Comparison of ENCODE assay signal across 14 cellular contexts in the genomic region with DNA sequence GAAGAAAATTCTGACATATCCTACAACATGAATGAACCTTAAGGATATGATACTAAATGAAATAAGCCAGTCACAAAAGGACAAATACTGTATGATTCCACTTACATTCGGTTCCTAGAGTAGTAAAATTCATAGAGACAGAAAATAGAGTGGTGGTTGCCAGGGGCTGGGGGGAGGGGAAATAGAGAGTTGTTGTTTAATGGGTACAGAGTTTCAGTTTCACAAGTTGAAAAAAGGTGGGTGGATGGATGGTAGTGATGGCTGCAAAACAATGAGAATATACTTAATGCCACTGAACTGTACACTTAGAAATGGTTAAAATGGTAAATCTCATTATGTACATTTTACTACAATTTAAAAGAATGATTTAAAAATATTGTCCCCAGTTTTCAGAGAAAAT. TPM values are rescaled to one million over a fixed set of nuclear protein-coding genes. Genes with fewer than 3 reads are reported as not detected.
DNase-seq lines count a peak whose midpoint lies in the region; ATAC-seq and TF ChIP-seq lines count a peak whose summit lies in the region.
"Had no signal": no experiment of that assay in that cellular context is flagged by ENCODE, and none has a peak within 500 bp of the region (broad histone marks: within the 10 kb centered on the region; RNA-seq: fewer than 3 reads in every experiment).

No MANE protein-coding gene starts in this region.

- no peaks in the 10 kb centered on the region for H3K27me3 Mint-ChIP-seq in CD4-positive, alpha-beta memory T cell
- H3K27me3 Mint-ChIP-seq in activated T-helper 2 cell treated with anti-CD3 and anti-CD28 coated beads, Interferon-gamma antibody, Interleukin-2, Interleukin-4, amounts not matched to agents 10 μg/mL and 5 μg/mL and 100 μg/mL, durations not matched to agents 14 hours and 24 hours and 36 hours (ENCODE audit: low read depth), result no peaks in the 10 kb centered on the region
- H3K27me3 Mint-ChIP-seq in natural killer cell (ENCODE audit: low read depth in 2 of 2) (no peaks in the 10 kb centered on the region), HFFc6 (ENCODE audit: insufficient read depth) (peaks cover 2% of the 10 kb centered on the region)

- peak overlapping the region in 6 of 7 donors; percentile 12 to 70 (median 55) for H3K27ac Mint-ChIP-seq in CD4-positive, alpha-beta memory T cell
- H3K27ac Mint-ChIP-seq in activated T-helper 2 cell treated with anti-CD3 and anti-CD28 coated beads, Interferon-gamma antibody, Interleukin-2, Interleukin-4, amounts not matched to agents 10 μg/mL and 5 μg/mL and 100 μg/mL, durations not matched to agents 14 hours and 24 hours and 36 hours, result peak overlapping the region; percentile 23
- peak overlapping the region; percentile 68 to 72 for H3K27ac Mint-ChIP-seq in natural killer cell
- no peak overlapping the region for H3K27ac Mint-ChIP-seq in HFFc6

- H3K27ac ChIP-seq in CD4-positive, alpha-beta memory T cell (ENCODE audit: low read depth, low read length), result no peak overlapping the region

- no peak for TF ChIP-seq CTCF in natural killer cell (IDR thresholded peaks at IDR 0.05)
- TF ChIP-seq CTCF in HFFc6 (IDR thresholded peaks at IDR 0.05), result no peak

- H3K4me3 ChIP-seq in CD4-positive, alpha-beta memory T cell (ENCODE audit: low read length in 2 of 2), result no peak overlapping the region
- H3K4me3 ChIP-seq: smooth muscle cell had no signal

- peaks cover 31% of the 10 kb centered on the region for H3K36me3 ChIP-seq in CD4-positive, alpha-beta memory T cell (ENCODE audit: insufficient read depth, low read length)
- H3K36me3 ChIP-seq: BE2C had no signal

- peaks cover 15% of the 10 kb centered on the region for H3K4me1 ChIP-seq in CD4-positive, alpha-beta memory T cell (ENCODE audit: insufficient read depth, low read length)
- H3K4me1 ChIP-seq: parathyroid adenoma had no signal

- no peak overlapping the region for H3K4me3 Mint-ChIP-seq in CD4-positive, alpha-beta memory T cell
- no peak overlapping the region for H3K4me3 Mint-ChIP-seq in activated T-helper 2 cell treated with anti-CD3 and anti-CD28 coated beads, Interferon-gamma antibody, Interleukin-2, Interleukin-4, amounts not matched to agents 10 μg/mL and 5 μg/mL and 100 μg/mL, durations not matched to agents 14 hours and 24 hours and 36 hours (ENCODE audit: low read depth)
- H3K4me3 Mint-ChIP-seq in natural killer cell (no peak overlapping the region), HFFc6 (no peak overlapping the region)

- H3K9me3 Mint-ChIP-seq in CD4-positive, alpha-beta memory T cell, result peaks cover 0 to 5% (median 0%) of the 10 kb centered on the region in 8 donors
- H3K9me3 Mint-ChIP-seq in activated T-helper 2 cell treated with anti-CD3 and anti-CD28 coated beads, Interferon-gamma antibody, Interleukin-2, Interleukin-4, amounts not matched to agents 10 μg/mL and 5 μg/mL and 100 μg/mL, durations not matched to agents 14 hours and 24 hours and 36 hours, result no peaks in the 10 kb centered on the region
- H3K9me3 Mint-ChIP-seq in natural killer cell (no peaks in the 10 kb centered on the region), HFFc6 (no peaks in the 10 kb centered on the region)

- intact Hi-C loops in CD4-positive, alpha-beta memory T cell (cut with micrococcal nuclease), result no loop called here
- intact Hi-C loops in activated T-helper 2 cell treated with anti-CD3 and anti-CD28 coated beads, Interferon-gamma antibody, Interleukin-2, Interleukin-4, amounts not matched to agents 10 μg/mL and 5 μg/mL and 100 μg/mL, durations not matched to agents 14 hours and 24 hours and 36 hours (cut with micrococcal nuclease), result loop anchor here (1.0 to 2.0 kb wide), 2 partner anchors 14 to 18 kb away; no protein-coding TSS in a partner anchor
- intact Hi-C loops in natural killer cell (cut with micrococcal nuclease), result no loop called here

- DNase-seq in CD4-positive, alpha-beta memory T cell, result peak in 2 of 5 donors; percentile 5 to 20
- no peak for DNase-seq in activated T-helper 2 cell treated with anti-CD3 and anti-CD28 coated beads, Interferon-gamma antibody, Interleukin-2, Interleukin-4, amounts not matched to agents 10 μg/mL and 5 μg/mL and 100 μg/mL, durations not matched to agents 14 hours and 24 hours and 36 hours (ENCODE audit: low spot score)
- DNase-seq in natural killer cell, result no peak
- no peak for DNase-seq in effector CD8-positive, alpha-beta T cell (lab: John Stamatoyannopoulos, UW)
- no peak for DNase-seq in SW 1271 (lab: John Stamatoyannopoulos, UW)
- DNase-seq in HFFc6, result no peak
- DNase-seq: amygdala, BE2C, DMS53, Kasumi-1 had no signal

- ATAC-seq in GM18511 (IDR thresholded peaks at IDR 0.05; ENCODE audit: unreplicated experiment), result peak; percentile 52
- ATAC-seq in natural killer cell, result peak; percentile 43 to 63 (median 61)
- ATAC-seq in GM18873 (IDR thresholded peaks at IDR 0.05; ENCODE audit: low FRiP score, unreplicated experiment), result no peak

- H3K9me3 ChIP-seq in CD4-positive, alpha-beta memory T cell (ENCODE audit: control insufficient read depth in 1 of 2, low read length in 2 of 2), result no peaks in the 10 kb centered on the region
- H3K9me3 ChIP-seq: BE2C had no signal

- CTCF ChIA-PET in CD4-positive, alpha-beta memory T cell (lab: Charles Lee; ENCODE audit: partially characterized antibody), result interaction anchor here (0.9 kb wide), 1 partner anchor 14 kb away, joined by 3 read pairs; no protein-coding TSS in a partner anchor

- POLR2A ChIA-PET in CD4-positive, alpha-beta memory T cell (lab: Charles Lee; ENCODE audit: partially characterized antibody), result no interaction called here

- H3K4me1 Mint-ChIP-seq in CD4-positive, alpha-beta memory T cell, result peaks cover 10 to 23% (median 16%) of the 10 kb centered on the region in 4 donors
- H3K4me1 Mint-ChIP-seq in activated T-helper 2 cell treated with anti-CD3 and anti-CD28 coated beads, Interferon-gamma antibody, Interleukin-2, Interleukin-4, amounts not matched to agents 10 μg/mL and 5 μg/mL and 100 μg/mL, durations not matched to agents 14 hours and 24 hours and 36 hours (ENCODE audit: low read depth), result peaks cover 43% of the 10 kb centered on the region
- H3K4me1 Mint-ChIP-seq in natural killer cell (peaks cover 32% of the 10 kb centered on the region in 2 donors), HFFc6 (ENCODE audit: low read depth) (peaks cover 9% of the 10 kb centered on the region; the same call in 1 of the 2 replicates)

- H3K36me3 Mint-ChIP-seq in CD4-positive, alpha-beta memory T cell, result peaks cover 58 to 73% of the 10 kb centered on the region in 2 donors
- peaks cover 80% of the 10 kb centered on the region for H3K36me3 Mint-ChIP-seq in activated T-helper 2 cell treated with anti-CD3 and anti-CD28 coated beads, Interferon-gamma antibody, Interleukin-2, Interleukin-4, amounts not matched to agents 10 μg/mL and 5 μg/mL and 100 μg/mL, durations not matched to agents 14 hours and 24 hours and 36 hours (ENCODE audit: low read depth)
- H3K36me3 Mint-ChIP-seq in natural killer cell (peaks cover 26% of the 10 kb centered on the region), HFFc6 (ENCODE audit: low read depth) (peaks cover 21% of the 10 kb centered on the region)

- no peaks in the 10 kb centered on the region for H3K27me3 ChIP-seq in CD4-positive, alpha-beta memory T cell (ENCODE audit: insufficient read depth, low read length)
- H3K27me3 ChIP-seq: BE2C had no signal

RNA-seq across cellular contexts. Expression of a gene that starts 53.3 kb away (rescaled TPM):
- 10 to 100 TPM; 23.9 to 27.0 TPM for total RNA-seq in CD4-positive, alpha-beta memory T cell
- polyA plus RNA-seq in CD4-positive, alpha-beta memory T cell, result 10 to 100 TPM; 65.4 to 96.1 TPM
- 54.3 and 57.9 TPM in 2 replicates for total RNA-seq in activated T-helper 2 cell treated with anti-CD3 and anti-CD28 coated beads, Interferon-gamma antibody, Interleukin-2, Interleukin-4, amounts not matched to agents 10 μg/mL and 5 μg/mL and 100 μg/mL, durations not matched to agents 14 hours and 24 hours and 36 hours
- 10 to 100 TPM; 21.4 to 25.0 (median 23.6) TPM for total RNA-seq in natural killer cell
- total RNA-seq in HFFc6 (2021; fragmentation: NEBNext Ultra II Directional; extraction: Animal tissue kit (Norgen Biotek cat#: 25700)), result 10 to 100 TPM; 60.8 to 76.4 (median 71.6) TPM
